ENCODE assay signal across 8 cellular contexts in the genomic region with DNA sequence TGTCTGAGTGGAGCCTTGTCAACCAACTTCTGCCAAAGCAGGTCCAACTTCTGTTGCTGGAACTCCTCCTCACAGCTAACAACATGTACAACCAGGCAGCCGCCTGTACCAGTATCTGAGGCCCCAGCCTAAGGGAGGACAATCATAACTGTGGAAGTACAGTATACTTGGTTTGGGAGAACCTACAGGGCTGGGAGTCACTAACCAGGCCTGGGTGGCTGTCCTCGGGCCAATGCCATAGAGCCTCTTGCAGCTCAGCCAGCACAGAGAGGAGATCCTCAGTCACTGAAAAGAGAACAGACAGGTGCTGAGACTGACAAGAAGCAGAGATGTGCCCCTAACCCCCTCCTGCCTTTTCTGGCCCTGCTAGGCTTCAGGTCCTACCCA. TPM values are rescaled to one million over a fixed set of nuclear protein-coding genes. Genes with fewer than 3 reads are reported as not detected.
A peak's percentile ranks its signal among the peaks of the same experiment; 100 is the strongest.
DNase-seq lines count a peak whose midpoint lies in the region; ATAC-seq and TF ChIP-seq lines count a peak whose summit lies in the region.

No MANE protein-coding gene starts in this region.

- ATAC-seq in DND-41 (ENCODE audit: insufficient read depth, low read depth) = no peak
- no peak for ATAC-seq in HG03045 (IDR thresholded peaks at IDR 0.05; ENCODE audit: unreplicated experiment)

- H3K4me1 Mint-ChIP-seq in endodermal cell (peaks cover 3% of the 10 kb centered on the region), osteocyte (ENCODE audit: unreplicated experiment) (peaks cover 30% of the 10 kb centered on the region)

- H3K4me1 ChIP-seq in DND-41 (ENCODE audit: insufficient read depth, low read length) (peaks cover 37% of the 10 kb centered on the region), OCI-LY1 (ENCODE audit: insufficient read depth, low read length, severe bottlenecking) (peaks cover 27% of the 10 kb centered on the region), endodermal cell (ENCODE audit: control insufficient read depth, insufficient read depth, low read length) (no peaks in the 10 kb centered on the region)

- H3K27me3 Mint-ChIP-seq in endodermal cell (ENCODE audit: insufficient read depth) (no peaks in the 10 kb centered on the region), osteocyte (ENCODE audit: unreplicated experiment) (no peaks in the 10 kb centered on the region)

- H3K36me3 ChIP-seq in DND-41 (ENCODE audit: insufficient read depth, low read length) = peaks cover 48% of the 10 kb centered on the region
- H3K36me3 ChIP-seq in OCI-LY1 (ENCODE audit: insufficient read depth, low read length) = peaks cover 38% of the 10 kb centered on the region
- H3K36me3 ChIP-seq in endodermal cell (ENCODE audit: control insufficient read depth, insufficient read depth, low read length) = peaks cover 44% of the 10 kb centered on the region

- 80 to 85% methylated on average over 1 to 2 of the region's 2 CpGs for WGBS in endodermal cell (ENCODE audit: insufficient coverage in 1 of 2, insufficient read length in 1 of 2), 2 experiments

- DNase-seq in DND-41 = no peak
- DNase-seq in endodermal cell = no peak
- DNase-seq in osteocyte (ENCODE audit: extremely low spot score, unreplicated experiment) = no peak
- no peak for DNase-seq in amygdala (lab: John Stamatoyannopoulos, UW)
- DNase-seq in germinal center (ENCODE audit: low spot score) = no peak
- DNase-seq in HuH-7.5 (ENCODE audit: low spot score) = no peak

- H3K4me3 Mint-ChIP-seq in endodermal cell (peak overlapping the region; percentile 89), osteocyte (ENCODE audit: unreplicated experiment) (peak overlapping the region; percentile 90)

- H2AFZ ChIP-seq in DND-41 (ENCODE audit: low read depth, low read length) = no peak overlapping the region
- H2AFZ ChIP-seq in OCI-LY1 (ENCODE audit: low read length) = no peak overlapping the region

- H3K79me2 ChIP-seq in DND-41 (ENCODE audit: insufficient read depth, low read length) (peaks cover 41% of the 10 kb centered on the region), OCI-LY1 (ENCODE audit: insufficient read depth, low read length) (peaks cover 13% of the 10 kb centered on the region; the same call in 1 of the 2 replicates)

- peak overlapping the region in 1 of 2 experiments; percentile 94; a peak in 1 of 4 replicates for H3K4me3 ChIP-seq in DND-41 (ENCODE audit: low read depth in 1 of 2, low read length in 2 of 2)
- H3K4me3 ChIP-seq in OCI-LY1 (ENCODE audit: low read depth, low read length, poor library complexity, severe bottlenecking) = peak overlapping the region; percentile 95
- H3K4me3 ChIP-seq in endodermal cell (ENCODE audit: low read length) = peak overlapping the region; percentile 88

- H3K4me2 ChIP-seq in DND-41 (ENCODE audit: insufficient read depth, low read length) (peak overlapping the region; percentile 95), OCI-LY1 (ENCODE audit: low read length) (peak overlapping the region; percentile 98)

- no peaks in the 10 kb centered on the region for H3K9me3 Mint-ChIP-seq in endodermal cell
- no peaks in the 10 kb centered on the region for H3K9me3 Mint-ChIP-seq in osteocyte (ENCODE audit: unreplicated experiment)

- no peaks in the 10 kb centered on the region for H3K27me3 ChIP-seq in DND-41 (ENCODE audit: insufficient read depth, low read length, poor library complexity)
- no peaks in the 10 kb centered on the region for H3K27me3 ChIP-seq in OCI-LY1 (ENCODE audit: insufficient read depth, low read length)
- no peaks in the 10 kb centered on the region for H3K27me3 ChIP-seq in endodermal cell (ENCODE audit: control insufficient read depth, insufficient read depth, low read length, poor library complexity, severe bottlenecking)

- peaks cover 53% of the 10 kb centered on the region for H4K20me1 ChIP-seq in DND-41 (ENCODE audit: insufficient read depth, low read length)
- H4K20me1 ChIP-seq in OCI-LY1 (ENCODE audit: insufficient read depth, low read length) = no peaks in the 10 kb centered on the region

- H3K27ac Mint-ChIP-seq in endodermal cell = no peak overlapping the region
- H3K27ac Mint-ChIP-seq in osteocyte (ENCODE audit: unreplicated experiment) = peak overlapping the region; percentile 52

- H3K9me2 ChIP-seq in OCI-LY1 (ENCODE audit: low read depth, low read length) = no peaks in the 10 kb centered on the region

- no peaks in the 10 kb centered on the region for H3K9me3 ChIP-seq in DND-41 (ENCODE audit: insufficient read depth, low read length, severe bottlenecking)
- H3K9me3 ChIP-seq in OCI-LY1 (ENCODE audit: low read length) = no peaks in the 10 kb centered on the region
- H3K9me3 ChIP-seq in endodermal cell (ENCODE audit: control insufficient read depth, low read length) = no peaks in the 10 kb centered on the region

- H3K9ac ChIP-seq in DND-41 (ENCODE audit: low read depth, low read length) (peak overlapping the region; percentile 64), OCI-LY1 (ENCODE audit: low read length) (peak overlapping the region; percentile 95; the same call in 1 of the 2 replicates), endodermal cell (ENCODE audit: extremely low read depth, low read length, poor library complexity, severe bottlenecking) (no peak overlapping the region)

- H3K36me3 Mint-ChIP-seq in endodermal cell (ENCODE audit: low read depth) (peaks cover 17% of the 10 kb centered on the region), osteocyte (ENCODE audit: unreplicated experiment) (peaks cover 15% of the 10 kb centered on the region)

- H3K27ac ChIP-seq in DND-41 (ENCODE audit: low read length) (no peak overlapping the region), OCI-LY1 (ENCODE audit: low read depth, low read length, poor library complexity, severe bottlenecking) (peak overlapping the region; percentile 96), endodermal cell (ENCODE audit: low read depth, low read length) (no peak overlapping the region)

- no peak for TF ChIP-seq CTCF in DND-41 (IDR thresholded peaks at IDR 0.05; ENCODE audit: borderline replicate concordance, extremely low read depth, low read length, poor library complexity, severe bottlenecking)
- TF ChIP-seq CTCF in OCI-LY1 (IDR thresholded peaks at IDR 0.05; ENCODE audit: low read length) = no peak
- TF ChIP-seq CTCF in endodermal cell (conservative IDR thresholded peaks at IDR 0.05) = no peak
- no peak for TF ChIP-seq CTCF in osteocyte (IDR thresholded peaks at IDR 0.05)

- H3F3A ChIP-seq in OCI-LY1 (ENCODE audit: insufficient read depth, low read length) = 0 out of 2 replicates have a peak, but pooled peaks cover 8% of the 10 kb centered on the region

RNA-seq across cellular contexts. Expression of gene DALRD3, which starts 1.2 kb away (rescaled TPM):
- total RNA-seq in endodermal cell (10 to 100 TPM; 40.8 to 41.9 TPM), osteocyte (22.8 and 25.3 TPM in 2 replicates)
- polyA plus RNA-seq in endodermal cell (2013, experiment 1 of 2) = 47.1 TPM
- polyA plus RNA-seq in endodermal cell (2013, experiment 2 of 2) = 38.8 TPM

RNA-seq across cellular contexts. Expression of gene NDUFAF3, which starts 4.7 kb away (rescaled TPM):
- total RNA-seq in endodermal cell (10 to 100 TPM; 32.9 to 39.1 TPM), osteocyte (69.1 and 69.4 TPM in 2 replicates)
- 54.3 TPM for polyA plus RNA-seq in endodermal cell (2013, experiment 1 of 2)
- polyA plus RNA-seq in endodermal cell (2013, experiment 2 of 2) = 50.4 TPM

RNA-seq across cellular contexts. Expression of gene WDR6, which starts 10.0 kb away (rescaled TPM):
- 100 to 1,000 TPM; 106 to 166 TPM for total RNA-seq in endodermal cell
- polyA plus RNA-seq in endodermal cell (2013, experiment 1 of 2) = 171 TPM
- polyA plus RNA-seq in endodermal cell (2013, experiment 2 of 2) = 134 TPM
- total RNA-seq in osteocyte = 211 and 236 TPM in 2 replicates

RNA-seq across cellular contexts. Expression of gene IMPDH2, which starts 12.0 kb away (rescaled TPM):
- total RNA-seq in endodermal cell = 100 to 1,000 TPM; 180 to 195 TPM
- 242 TPM for polyA plus RNA-seq in endodermal cell (2013, experiment 1 of 2)
- 211 TPM for polyA plus RNA-seq in endodermal cell (2013, experiment 2 of 2)
- total RNA-seq in osteocyte = 202 and 203 TPM in 2 replicates

RNA-seq across cellular contexts. Expression of gene P4HTM, which starts 27.2 kb away (rescaled TPM):
- total RNA-seq in endodermal cell (10 to 100 TPM; 12.4 to 17.6 TPM), osteocyte (31.3 and 35.6 TPM in 2 replicates)
- 26.5 TPM for polyA plus RNA-seq in endodermal cell (2013, experiment 1 of 2)
- polyA plus RNA-seq in endodermal cell (2013, experiment 2 of 2) = 19.4 TPM
